In the genomic region with DNA sequence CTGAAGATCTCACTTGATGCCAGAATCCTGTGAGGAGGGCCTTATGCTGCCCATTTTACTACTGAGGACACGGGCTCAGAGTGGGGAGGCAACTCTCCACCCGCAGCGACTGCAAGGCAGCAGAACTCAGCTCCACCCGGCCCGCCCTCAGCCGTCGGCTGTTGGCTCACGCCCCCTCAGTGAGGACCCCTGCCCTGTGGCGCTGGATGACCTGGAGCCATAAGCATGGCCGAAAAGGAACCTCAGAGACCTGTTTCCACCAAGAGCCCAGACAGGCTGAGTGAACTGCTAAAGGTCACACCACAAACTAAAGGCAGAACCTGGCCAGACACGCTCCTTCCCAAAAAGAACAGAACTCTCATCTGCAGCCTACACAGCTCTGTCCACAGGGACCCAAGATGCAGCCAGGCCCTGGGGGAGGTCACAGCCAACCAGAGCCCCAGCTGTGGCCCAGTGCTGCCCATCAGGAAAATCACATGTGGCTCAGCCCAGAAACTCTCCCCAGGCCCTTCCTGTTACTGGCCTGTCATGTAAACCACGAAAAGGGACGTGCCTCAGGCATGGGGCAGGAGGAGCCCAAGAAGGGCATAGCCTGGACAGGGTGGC, we compare ENCODE assay signal across 17 cellular contexts. TPM values are rescaled to one million over a fixed set of nuclear protein-coding genes. Genes with fewer than 3 reads are reported as not detected.
A peak's percentile ranks its signal among the peaks of the same experiment; 100 is the strongest.
DNase-seq lines count a peak whose midpoint lies in the region; ATAC-seq, FAIRE-seq and TF ChIP-seq lines count a peak whose summit lies in the region.
"Had no signal": no experiment of that assay in that cellular context is flagged by ENCODE, and none has a peak within 500 bp of the region (broad histone marks: within the 10 kb centered on the region; RNA-seq: fewer than 3 reads in every experiment).

No MANE protein-coding gene starts in this region.

- WGBS in neuronal stem cell (ENCODE audit: extremely low coverage in 2 of 2, insufficient read length in 2 of 2, insufficient replicate concordance in 1 of 2), 2 donors: no CpG with 5 or more reads among the region's 13 CpGs

- H3K18ac ChIP-seq in neuronal stem cell (ENCODE audit: low read length): no peak overlapping the region

- H3K9me3 ChIP-seq in BLaER1 (no peaks in the 10 kb centered on the region), neuronal stem cell (replicated peaks in 1 of 2; ENCODE audit: control insufficient read depth in 2 of 2, insufficient read depth in 1 of 2, low read depth in 1 of 2, low read length in 2 of 2) (no peaks in the 10 kb centered on the region)
- H3K9me3 ChIP-seq: tibial artery had no signal

- H3K27ac Mint-ChIP-seq in chondrocyte (ENCODE audit: unreplicated experiment): no peak overlapping the region
- H3K27ac Mint-ChIP-seq: B cell had no signal

- DNase-seq in D341Med (ENCODE audit: low spot score): peak; percentile 32
- DNase-seq in chondrocyte (ENCODE audit: low spot score): peak; percentile 76
- DNase-seq in neuronal stem cell (ENCODE audit: low spot score): no peak
- DNase-seq in AG20443 (ENCODE audit: low spot score): no peak
- no peak for DNase-seq in RCC 7860 (ENCODE audit: low spot score)
- no peak for DNase-seq in RKO (ENCODE audit: low spot score)
- DNase-seq: activated CD4-positive, alpha-beta T cell treated with anti-CD3 and anti-CD28 coated beads, Interleukin-2, amount 50 U/mL, for 48 hours; DMS 273 treated with DMSO at 0.1 percent for 48 hours; HCEC 1CT; Karpas-422; NCI-H1105 treated with DMSO at 0.1 percent for 48 hours; occipital lobe; RPMI8226 had no signal

- H3K4me2 ChIP-seq in BLaER1 (peak overlapping the region; percentile 22; the same call in 1 of the 2 replicates), neuronal stem cell (ENCODE audit: insufficient read depth, low read length, poor library complexity, severe bottlenecking) (no peak overlapping the region)

- H2AK5ac ChIP-seq in neuronal stem cell (ENCODE audit: low read depth, low read length): no peak overlapping the region

- no peak overlapping the region for H2BK12ac ChIP-seq in neuronal stem cell (ENCODE audit: low read length)

- H3K4me3 ChIP-seq in BLaER1: no peak overlapping the region
- H3K4me3 ChIP-seq in neuronal stem cell (ENCODE audit: low read length in 2 of 2): no peak overlapping the region
- H3K4me3 ChIP-seq: tibial artery had no signal

- no peak overlapping the region for H3K4me3 Mint-ChIP-seq in chondrocyte (ENCODE audit: unreplicated experiment)
- H3K4me3 Mint-ChIP-seq: B cell had no signal

- TF ChIP-seq CTCF in chondrocyte (IDR thresholded peaks at IDR 0.05): no peak

- no peak overlapping the region for H2BK120ac ChIP-seq in neuronal stem cell (ENCODE audit: low read depth, low read length)

- no peak overlapping the region for H4K91ac ChIP-seq in neuronal stem cell (ENCODE audit: low read depth, low read length, poor library complexity)

- no peak overlapping the region for H3K4ac ChIP-seq in neuronal stem cell (ENCODE audit: low read length)

- H3K36me3 ChIP-seq in BLaER1 (peaks cover 64% of the 10 kb centered on the region), neuronal stem cell (replicated peaks in 1 of 2; ENCODE audit: control insufficient read depth in 2 of 2, insufficient read depth in 2 of 2, low read length in 2 of 2) (peaks cover 19 to 71% of the 10 kb centered on the region in 2 donors)

- H3K27me3 Mint-ChIP-seq in chondrocyte (ENCODE audit: low read depth): no peaks in the 10 kb centered on the region
- H3K27me3 Mint-ChIP-seq: B cell had no signal

- peaks cover 20% of the 10 kb centered on the region for H3K79me1 ChIP-seq in neuronal stem cell (ENCODE audit: low read depth, low read length)

- no peak overlapping the region for H4K8ac ChIP-seq in neuronal stem cell (ENCODE audit: low read depth, low read length)

- H4K20me1 ChIP-seq in BLaER1: peaks cover 94% of the 10 kb centered on the region

- peaks cover 61% of the 10 kb centered on the region for H3K4me1 ChIP-seq in BLaER1
- no peaks in the 10 kb centered on the region for H3K4me1 ChIP-seq in neuronal stem cell (ENCODE audit: control insufficient read depth in 2 of 2, insufficient read depth in 1 of 2, low read depth in 1 of 2, low read length in 2 of 2)

- ATAC-seq in GM21723 (IDR thresholded peaks at IDR 0.05; ENCODE audit: unreplicated experiment): no peak

- H3K14ac ChIP-seq in neuronal stem cell (ENCODE audit: low read length): no peak overlapping the region

- no peak for FAIRE-seq in RCC 7860 (lab: Jason Lieb, UNC)

- H3K27ac ChIP-seq in BLaER1 (peak overlapping the region; percentile 41; the same call in 1 of the 2 replicates), neuronal stem cell (replicated peaks; ENCODE audit: low read length) (no peak overlapping the region)
- H3K27ac ChIP-seq: tibial artery had no signal

- H3K36me3 Mint-ChIP-seq in chondrocyte (ENCODE audit: low read depth): peaks cover 4% of the 10 kb centered on the region

- H3K9me3 Mint-ChIP-seq in chondrocyte (ENCODE audit: low read depth): no peaks in the 10 kb centered on the region

- H3K23ac ChIP-seq in neuronal stem cell (ENCODE audit: low read depth, low read length, poor library complexity): peak overlapping the region; percentile 3

- H3K9ac ChIP-seq in BLaER1: no peak overlapping the region
- no peak overlapping the region for H3K9ac ChIP-seq in neuronal stem cell (ENCODE audit: low read depth, low read length, poor library complexity)

- H2AFZ ChIP-seq in neuronal stem cell (ENCODE audit: low read length): no peak overlapping the region

- H3K27me3 ChIP-seq in BLaER1 (no peaks in the 10 kb centered on the region), neuronal stem cell (ENCODE audit: control insufficient read depth in 3 of 3, insufficient read depth in 3 of 3, low read depth in 1 of 3, low read length in 3 of 3) (no peaks in the 10 kb centered on the region)
- H3K27me3 ChIP-seq: tibial artery had no signal

- no peak overlapping the region for H2BK5ac ChIP-seq in neuronal stem cell (ENCODE audit: low read length)

- peaks cover 26% of the 10 kb centered on the region for H3K4me1 Mint-ChIP-seq in chondrocyte (ENCODE audit: low read depth)
- H3K4me1 Mint-ChIP-seq: B cell had no signal

- H2BK15ac ChIP-seq in neuronal stem cell (ENCODE audit: low read length): no peak overlapping the region

RNA-seq across cellular contexts. Expression of gene CCNK, which starts 32.8 kb away (rescaled TPM):
- total RNA-seq in chondrocyte: 57.3 to 62.3 TPM (median 62.3 TPM) in 3 replicates
- polyA plus RNA-seq in neuronal stem cell (2013, experiment 1 of 2): 65.7 TPM
- polyA plus RNA-seq in neuronal stem cell (2013, experiment 2 of 2): 63.4 TPM

RNA-seq across cellular contexts. Expression of gene SETD3, which starts 33.4 kb away (rescaled TPM):
- total RNA-seq in chondrocyte: 54.2 to 55.1 TPM (median 54.5 TPM) in 3 replicates
- 31.6 TPM for polyA plus RNA-seq in neuronal stem cell (2013, experiment 1 of 2)
- polyA plus RNA-seq in neuronal stem cell (2013, experiment 2 of 2): 33.6 TPM

Comparison
In these comparisons a context has a peak if more than half of its experiments do, and no peak if none do; other contexts are left out.
1. DNase-seq: peak in D341Med (single experiment) and chondrocyte (single experiment); none in neuronal stem cell (single experiment), AG20443 (single experiment), RCC 7860 (single experiment) and RKO (single experiment).